ENCODE assay signal across 9 cellular contexts in the genomic region with DNA sequence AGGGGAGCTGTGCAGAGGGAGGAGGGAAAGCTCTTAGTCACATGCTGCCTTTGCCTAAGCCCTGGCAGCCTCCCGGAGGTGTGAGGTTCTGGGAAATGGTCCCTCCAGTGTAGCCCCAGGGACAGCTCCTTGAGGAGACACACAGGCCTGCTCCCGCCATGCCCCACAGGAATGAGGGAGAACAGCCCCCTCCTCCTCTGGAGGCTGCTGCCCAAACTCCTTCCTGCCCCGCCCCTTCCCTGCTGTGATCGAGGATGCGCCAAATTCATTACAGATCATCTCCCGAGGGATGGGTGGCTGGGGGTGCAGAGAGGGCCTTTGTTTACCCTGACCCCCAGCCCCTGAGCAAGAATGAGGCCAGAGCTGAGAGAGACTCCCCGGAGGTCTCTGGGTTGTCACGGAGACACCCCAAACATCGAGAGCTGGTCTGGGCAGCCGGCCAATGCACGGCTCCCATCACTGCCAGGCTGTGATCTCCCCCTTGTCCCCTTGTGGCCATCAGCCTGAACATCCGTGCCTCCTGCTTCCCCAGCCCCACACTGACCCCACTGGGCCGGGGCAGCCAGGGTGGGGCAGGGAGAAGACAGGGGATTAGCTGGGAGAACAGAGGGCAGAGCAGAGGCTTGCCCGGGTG. TPM values are rescaled to one million over a fixed set of nuclear protein-coding genes. Genes with fewer than 3 reads are reported as not detected.
DNase-seq lines count a peak whose midpoint lies in the region; ATAC-seq lines count a peak whose summit lies in the region.
"Had no signal": no experiment of that assay in that cellular context is flagged by ENCODE, and none has a peak within 500 bp of the region (broad histone marks: within the 10 kb centered on the region; RNA-seq: fewer than 3 reads in every experiment).

No MANE protein-coding gene starts in this region.

- 0 out of 2 replicates have a peak overlapping the region, but pooled peaks have one; percentile 18 for H3K4me3 ChIP-seq in BLaER1
- no peak overlapping the region for H3K4me3 ChIP-seq in esophagus (ENCODE audit: low read depth in 1 of 2, low read length in 2 of 2)
- no peak overlapping the region for H3K4me3 ChIP-seq in neuronal stem cell (ENCODE audit: low read length in 2 of 2)

- H2AK5ac ChIP-seq in neuronal stem cell (ENCODE audit: low read depth, low read length), result peak overlapping the region; percentile 93

- no peaks in the 10 kb centered on the region for H3K27me3 Mint-ChIP-seq in stimulated activated naive CD8-positive, alpha-beta T cell treated with anti-CD3 and anti-CD28 coated beads, Interleukin-15, amount 100 ng/mL, for 72 hours
- no peaks in the 10 kb centered on the region for H3K27me3 Mint-ChIP-seq in activated CD4-positive, alpha-beta T cell treated with anti-CD3 and anti-CD28 coated beads, Interleukin-2, amount 10 ng/mL, durations not matched to agents 7 days and 5 days

- H3K27ac ChIP-seq in BLaER1, result peak overlapping the region; percentile 37; the same call in 1 of the 2 replicates
- H3K27ac ChIP-seq in esophagus (ENCODE audit: low read depth in 2 of 2, low read length in 1 of 2), result peak overlapping the region; percentile 11 to 35
- no peak overlapping the region for H3K27ac ChIP-seq in neuronal stem cell (replicated peaks; ENCODE audit: low read length)

- peak overlapping the region; percentile 83 for H3K18ac ChIP-seq in neuronal stem cell (ENCODE audit: low read length)

- H2BK5ac ChIP-seq in neuronal stem cell (ENCODE audit: low read length), result peak overlapping the region; percentile 76

- ATAC-seq in HG03354 (IDR thresholded peaks at IDR 0.05; ENCODE audit: poor library complexity, severe bottlenecking, unreplicated experiment) (no peak), GM19467 (IDR thresholded peaks at IDR 0.05; ENCODE audit: unreplicated experiment) (no peak)
- no peak for ATAC-seq in stimulated activated naive CD8-positive, alpha-beta T cell treated with anti-CD3 and anti-CD28 coated beads, Interleukin-15, amount 100 ng/mL, for 72 hours

- no peak overlapping the region for H3K27ac Mint-ChIP-seq in stimulated activated naive CD8-positive, alpha-beta T cell treated with anti-CD3 and anti-CD28 coated beads, Interleukin-15, amount 100 ng/mL, for 72 hours
- no peak overlapping the region for H3K27ac Mint-ChIP-seq in activated CD4-positive, alpha-beta T cell treated with anti-CD3 and anti-CD28 coated beads, Interleukin-2, amount 10 ng/mL, durations not matched to agents 7 days and 5 days

- H2BK120ac ChIP-seq in neuronal stem cell (ENCODE audit: low read depth, low read length), result no peak overlapping the region

- no peaks in the 10 kb centered on the region for H3K36me3 Mint-ChIP-seq in activated CD4-positive, alpha-beta T cell treated with anti-CD3 and anti-CD28 coated beads, Interleukin-2, amount 10 ng/mL, durations not matched to agents 7 days and 5 days (ENCODE audit: low read depth)

- WGBS in esophagus, 2 donors, result 27% methylated on average over 14 of the region's 14 CpGs
- WGBS in neuronal stem cell (ENCODE audit: extremely low coverage in 2 of 2, insufficient read length in 2 of 2, insufficient replicate concordance in 1 of 2), 2 donors, result no CpG with 5 or more reads among the region's 14 CpGs

- H3K79me1 ChIP-seq in neuronal stem cell (ENCODE audit: low read depth, low read length), result no peaks in the 10 kb centered on the region

- peak overlapping the region; percentile 75 for H2AFZ ChIP-seq in neuronal stem cell (ENCODE audit: low read length)

- H3K36me3 ChIP-seq in BLaER1 (no peaks in the 10 kb centered on the region), esophagus (ENCODE audit: control insufficient read depth in 2 of 2, insufficient read depth in 2 of 2, low read length in 1 of 2) (no peaks in the 10 kb centered on the region), neuronal stem cell (replicated peaks in 1 of 2; ENCODE audit: control insufficient read depth in 2 of 2, insufficient read depth in 2 of 2, low read length in 2 of 2) (no peaks in the 10 kb centered on the region)

- H3K27me3 ChIP-seq in BLaER1 (no peaks in the 10 kb centered on the region), esophagus (ENCODE audit: control insufficient read depth in 1 of 2, insufficient read depth in 2 of 2, low read length in 2 of 2) (no peaks in the 10 kb centered on the region), neuronal stem cell (ENCODE audit: control insufficient read depth in 3 of 3, insufficient read depth in 3 of 3, low read depth in 1 of 3, low read length in 3 of 3) (peaks cover 0 to 9% (median 0%) of the 10 kb centered on the region in 3 experiments)

- CTCF ChIA-PET in activated CD4-positive, alpha-beta T cell treated with anti-CD3 and anti-CD28 coated beads, Interleukin-2, amount 10 ng/mL, durations not matched to agents 7 days and 5 days (lab: Charles Lee), result interaction anchor here (1.0 to 1.7 kb wide), 3 partner anchors 46 to 203 kb away, joined by 3 read pairs; no protein-coding TSS in a partner anchor

- H2BK12ac ChIP-seq in neuronal stem cell (ENCODE audit: low read length), result peak overlapping the region; percentile 94

- peaks cover 8% of the 10 kb centered on the region for H3K4me1 Mint-ChIP-seq in stimulated activated naive CD8-positive, alpha-beta T cell treated with anti-CD3 and anti-CD28 coated beads, Interleukin-15, amount 100 ng/mL, for 72 hours
- peaks cover 3% of the 10 kb centered on the region for H3K4me1 Mint-ChIP-seq in activated CD4-positive, alpha-beta T cell treated with anti-CD3 and anti-CD28 coated beads, Interleukin-2, amount 10 ng/mL, durations not matched to agents 7 days and 5 days

- no peaks in the 10 kb centered on the region for H4K20me1 ChIP-seq in BLaER1

- no peaks in the 10 kb centered on the region for H3K9me3 ChIP-seq in BLaER1
- no peaks in the 10 kb centered on the region for H3K9me3 ChIP-seq in esophagus (ENCODE audit: control insufficient read depth in 2 of 2, insufficient read depth in 1 of 2, low read depth in 1 of 2, low read length in 1 of 2)
- H3K9me3 ChIP-seq in neuronal stem cell (replicated peaks in 1 of 2; ENCODE audit: control insufficient read depth in 2 of 2, insufficient read depth in 1 of 2, low read depth in 1 of 2, low read length in 2 of 2), result no peaks in the 10 kb centered on the region

- H3K14ac ChIP-seq in neuronal stem cell (ENCODE audit: low read length), result peak overlapping the region; percentile 89

- peak overlapping the region; percentile 1 for H4K91ac ChIP-seq in neuronal stem cell (ENCODE audit: low read depth, low read length, poor library complexity)

- H3K4ac ChIP-seq in neuronal stem cell (ENCODE audit: low read length), result no peak overlapping the region

- peak overlapping the region; percentile 73 for H3K23ac ChIP-seq in neuronal stem cell (ENCODE audit: low read depth, low read length, poor library complexity)

- no peak overlapping the region for H3K4me3 Mint-ChIP-seq in stimulated activated naive CD8-positive, alpha-beta T cell treated with anti-CD3 and anti-CD28 coated beads, Interleukin-15, amount 100 ng/mL, for 72 hours
- H3K4me3 Mint-ChIP-seq in activated CD4-positive, alpha-beta T cell treated with anti-CD3 and anti-CD28 coated beads, Interleukin-2, amount 10 ng/mL, durations not matched to agents 7 days and 5 days, result no peak overlapping the region
- H3K4me3 Mint-ChIP-seq: neural crest cell had no signal

- POLR2A ChIA-PET in activated CD4-positive, alpha-beta T cell treated with anti-CD3 and anti-CD28 coated beads, Interleukin-2, amount 10 ng/mL, durations not matched to agents 7 days and 5 days (lab: Charles Lee), result no interaction called here

- peak overlapping the region; percentile 83 for H3K4me2 ChIP-seq in BLaER1
- H3K4me2 ChIP-seq in neuronal stem cell (ENCODE audit: insufficient read depth, low read length, poor library complexity, severe bottlenecking), result no peak overlapping the region

- DNase-seq in NCI-H2227 (lab: John Stamatoyannopoulos, UW; ENCODE audit: unreplicated experiment), result peak; percentile 14
- DNase-seq in neuronal stem cell (ENCODE audit: low spot score), result peak; percentile 51
- DNase-seq in stimulated activated naive CD8-positive, alpha-beta T cell treated with anti-CD3 and anti-CD28 coated beads, Interleukin-15, amount 100 ng/mL, for 72 hours, result no peak
- DNase-seq in activated CD4-positive, alpha-beta T cell treated with anti-CD3 and anti-CD28 coated beads, Interleukin-2, amount 10 ng/mL, durations not matched to agents 7 days and 5 days, result no peak

- H2BK15ac ChIP-seq in neuronal stem cell (ENCODE audit: low read length), result no peak overlapping the region

- no peak overlapping the region for H4K8ac ChIP-seq in neuronal stem cell (ENCODE audit: low read depth, low read length)

- no peaks in the 10 kb centered on the region for H3K9me3 Mint-ChIP-seq in stimulated activated naive CD8-positive, alpha-beta T cell treated with anti-CD3 and anti-CD28 coated beads, Interleukin-15, amount 100 ng/mL, for 72 hours
- H3K9me3 Mint-ChIP-seq in activated CD4-positive, alpha-beta T cell treated with anti-CD3 and anti-CD28 coated beads, Interleukin-2, amount 10 ng/mL, durations not matched to agents 7 days and 5 days, result no peaks in the 10 kb centered on the region
- H3K9me3 Mint-ChIP-seq: neural crest cell had no signal

- peaks cover 25% of the 10 kb centered on the region for H3K4me1 ChIP-seq in BLaER1
- H3K4me1 ChIP-seq in esophagus (ENCODE audit: control insufficient read depth in 2 of 2, insufficient read depth in 2 of 2, low read length in 1 of 2), result peaks cover 4 to 23% of the 10 kb centered on the region in 2 donors
- peaks cover 14 to 21% of the 10 kb centered on the region in 2 donors for H3K4me1 ChIP-seq in neuronal stem cell (ENCODE audit: control insufficient read depth in 2 of 2, insufficient read depth in 1 of 2, low read depth in 1 of 2, low read length in 2 of 2)

- H3K9ac ChIP-seq in BLaER1, result peak overlapping the region; percentile 43; the same call in 1 of the 2 replicates
- peak overlapping the region; percentile 15 for H3K9ac ChIP-seq in neuronal stem cell (ENCODE audit: low read depth, low read length, poor library complexity)

RNA-seq across cellular contexts. Expression of a gene that starts 8.4 kb away (rescaled TPM):
- under 1 TPM; 0.43 to 0.47 TPM for polyA plus RNA-seq in esophagus
- 0.25 TPM for polyA plus RNA-seq in neuronal stem cell (2013, experiment 1 of 2)
- 0.30 TPM for polyA plus RNA-seq in neuronal stem cell (2013, experiment 2 of 2)
- total RNA-seq in activated CD4-positive, alpha-beta T cell treated with anti-CD3 and anti-CD28 coated beads, Interleukin-2, amount 10 ng/mL, durations not matched to agents 7 days and 5 days, result under 1 TPM in 1 of 2 experiments, not detected in 1; 0.12 TPM

RNA-seq across cellular contexts. Expression of a gene that starts 32.0 kb away (rescaled TPM):
- 10 to 100 TPM in 1 of 2 donors, 1 to 10 TPM in 1; 5.3 to 15.0 TPM for polyA plus RNA-seq in esophagus
- polyA plus RNA-seq in neuronal stem cell (2013, experiment 1 of 2), result 1.8 TPM
- 1.5 TPM for polyA plus RNA-seq in neuronal stem cell (2013, experiment 2 of 2)
- 1 to 10 TPM; 2.0 to 2.2 TPM for total RNA-seq in activated CD4-positive, alpha-beta T cell treated with anti-CD3 and anti-CD28 coated beads, Interleukin-2, amount 10 ng/mL, durations not matched to agents 7 days and 5 days

Comparison
In these comparisons a context has a peak if more than half of its experiments do, and no peak if none do; other contexts are left out.
1. DNase-seq: peak in NCI-H2227 (single experiment) and neuronal stem cell (single experiment); none in stimulated activated naive CD8-positive, alpha-beta T cell treated with anti-CD3 and anti-CD28 coated beads, Interleukin-15, amount 100 ng/mL, for 72 hours (0 of 2) and activated CD4-positive, alpha-beta T cell treated with anti-CD3 and anti-CD28 coated beads, Interleukin-2, amount 10 ng/mL, durations not matched to agents 7 days and 5 days (single experiment).